Comparison of ENCODE assay signal across 13 cellular contexts in genomic region chr3:133426721-133427120, GRCh38.
DNase-seq lines count a peak whose midpoint lies in the region; ATAC-seq and TF ChIP-seq lines count a peak whose summit lies in the region.
"Had no signal": no experiment of that assay in that cellular context is flagged by ENCODE, and none has a peak within 500 bp of the region (broad histone marks: within the 10 kb centered on the region; RNA-seq: fewer than 3 reads in every experiment).

No MANE protein-coding gene starts in this region.

- ATAC-seq in SK-N-SH treated with all-trans-retinoic acid at 6 μM for 48 hours, result peak; percentile 45; the same call in 2 of the 3 replicates
- ATAC-seq: WTC11 had no signal

- DNase-seq in stimulated activated CD4-positive, alpha-beta T cell treated with anti-CD3 and anti-CD28 coated beads, Interleukin-1b, Interleukin-23, amount 100 ng/mL, for 48 hours, result peak; percentile 24
- no peak for DNase-seq in stimulated activated CD4-positive, alpha-beta T cell treated with anti-CD3 and anti-CD28 coated beads, Interleukin-12 subunit alpha, Interleukin-12 subunit beta, amount 100 ng/mL, for 4 hours
- DNase-seq in fibroblast of peridontal ligament (ENCODE audit: extremely low read depth), result peak; percentile 54
- no peak for DNase-seq in LoVo (ENCODE audit: low spot score)
- no peak for DNase-seq in SKM-1 (lab: John Stamatoyannopoulos, UW; ENCODE audit: unreplicated experiment)
- no peak for DNase-seq in activated CD4-positive, alpha-beta T cell treated with anti-CD3 and anti-CD28 coated beads for 1 hour
- no peak for DNase-seq in iPS-NIHi11 (ENCODE audit: low spot score)
- DNase-seq: activated T-cell treated with anti-CD3 and anti-CD28 coated beads for 4 hours; effector CD4-positive, alpha-beta T cell; posterior cingulate gyrus; tibial artery had no signal

TF ChIP-seq in SK-N-SH treated with all-trans-retinoic acid at 6 μM for 48 hours, 23 proteins besides CTCF, POLR2A, EP300 and RAD21:
- TF ChIP-seq TOX (CRISPR knock-in tag; IDR thresholded peaks at IDR 0.05; ENCODE audit: borderline replicate concordance), result no peak
- no peak for TF ChIP-seq ZNF70 (CRISPR knock-in tag; IDR thresholded peaks at IDR 0.05)
- TF ChIP-seq GLIS3 (CRISPR knock-in tag; IDR thresholded peaks at IDR 0.05), result no peak
- no peak for TF ChIP-seq ISL1 (CRISPR knock-in tag; IDR thresholded peaks at IDR 0.05)
- TF ChIP-seq TSHZ2 (CRISPR knock-in tag; IDR thresholded peaks at IDR 0.05), result no peak
- no peak for TF ChIP-seq PPARA (CRISPR knock-in tag; IDR thresholded peaks at IDR 0.05; ENCODE audit: borderline replicate concordance)
- TF ChIP-seq SNAI2 (CRISPR knock-in tag; IDR thresholded peaks at IDR 0.05), result no peak
- no peak for TF ChIP-seq ESRRG (CRISPR knock-in tag; IDR thresholded peaks at IDR 0.05)
- TF ChIP-seq BACH2 (CRISPR knock-in tag; IDR thresholded peaks at IDR 0.05; ENCODE audit: borderline replicate concordance), result no peak
- TF ChIP-seq CREB5 (CRISPR knock-in tag; IDR thresholded peaks at IDR 0.05; ENCODE audit: low read depth), result no peak
- no peak for TF ChIP-seq CSDC2 (CRISPR knock-in tag; IDR thresholded peaks at IDR 0.05)
- no peak for TF ChIP-seq ZNF565 (CRISPR knock-in tag; conservative IDR thresholded peaks at IDR 0.05; ENCODE audit: low read depth)
- no peak for TF ChIP-seq CSRNP3 (CRISPR knock-in tag; IDR thresholded peaks at IDR 0.05)
- no peak for TF ChIP-seq TCF4 (CRISPR knock-in tag; IDR thresholded peaks at IDR 0.05; ENCODE audit: borderline replicate concordance)

Comparison
In these comparisons a context has a peak if more than half of its experiments do, and no peak if none do; other contexts are left out.
1. DNase-seq: peak in stimulated activated CD4-positive, alpha-beta T cell treated with anti-CD3 and anti-CD28 coated beads, Interleukin-1b, Interleukin-23, amount 100 ng/mL, for 48 hours (single experiment) and fibroblast of peridontal ligament (single experiment); none in stimulated activated CD4-positive, alpha-beta T cell treated with anti-CD3 and anti-CD28 coated beads, Interleukin-12 subunit alpha, Interleukin-12 subunit beta, amount 100 ng/mL, for 4 hours (single experiment), LoVo (single experiment), SKM-1 (single experiment), activated CD4-positive, alpha-beta T cell treated with anti-CD3 and anti-CD28 coated beads for 1 hour (single experiment) and iPS-NIHi11 (single experiment).